In genomic region chr11:32173435-32173834, GRCh38 we compare ENCODE assay signal across 8 cellular contexts.
DNase-seq lines count a peak whose midpoint lies in the region; ATAC-seq and TF ChIP-seq lines count a peak whose summit lies in the region.

No MANE protein-coding gene starts in this region.

- H3K4me1 Mint-ChIP-seq in activated T-helper 17 cell treated with anti-CD3 and anti-CD28 coated beads, Interleukin-2, amount 50 U/mL, for 72 hours: peaks cover 5% of the 10 kb centered on the region

- peak; percentile 37 for ATAC-seq in activated T-helper 17 cell treated with anti-CD3 and anti-CD28 coated beads, Interleukin-2, amount 50 U/mL, for 72 hours (replicated peaks)
- ATAC-seq in Right ventricle myocardium inferior (peak; percentile 85), GM18909 (IDR thresholded peaks at IDR 0.05; ENCODE audit: poor library complexity, unreplicated experiment) (no peak)

- no peaks in the 10 kb centered on the region for H3K27me3 ChIP-seq in H7 (ENCODE audit: control insufficient read depth, insufficient read depth, low read length)
- H3K27me3 ChIP-seq in parathyroid adenoma (ENCODE audit: control insufficient read depth, insufficient read depth, low read length): no peaks in the 10 kb centered on the region
- H3K27me3 ChIP-seq in effector memory CD4-positive, alpha-beta T cell (replicated peaks; ENCODE audit: control insufficient read depth, insufficient read depth, low read length, poor library complexity, severe bottlenecking): no peaks in the 10 kb centered on the region

- no peaks in the 10 kb centered on the region for H3K79me2 ChIP-seq in parathyroid adenoma

- DNase-seq in ELR (ENCODE audit: low read depth): peak; percentile 81
- peak; percentile 78 for DNase-seq in H7
- peak; percentile 30 for DNase-seq in NCI-H146 treated with DMSO at 0.1 percent for 48 hours (lab: John Stamatoyannopoulos, UW; ENCODE audit: unreplicated experiment)
- no peak for DNase-seq in Right ventricle myocardium inferior (ENCODE audit: missing footprints)
- DNase-seq in effector memory CD4-positive, alpha-beta T cell: no peak

- no peaks in the 10 kb centered on the region for H3K36me3 Mint-ChIP-seq in activated T-helper 17 cell treated with anti-CD3 and anti-CD28 coated beads, Interleukin-2, amount 50 U/mL, for 72 hours (ENCODE audit: low read depth)

- H3K4me3 ChIP-seq in H7 (ENCODE audit: insufficient read depth, low read depth, low read length): no peak overlapping the region
- no peak overlapping the region for H3K4me3 ChIP-seq in parathyroid adenoma (ENCODE audit: low read depth, low read length)
- no peak overlapping the region for H3K4me3 ChIP-seq in effector memory CD4-positive, alpha-beta T cell (ENCODE audit: insufficient read depth, low read depth, low read length, poor library complexity, severe bottlenecking)

- no peak overlapping the region for H3K9ac ChIP-seq in parathyroid adenoma

- intact Hi-C loops in Right ventricle myocardium inferior (cut with DNase I): loop anchor here (2.0 to 5.0 kb wide), 2 partner anchors 776 to 1067 kb away; no protein-coding TSS in a partner anchor

- no peaks in the 10 kb centered on the region for H3K4me1 ChIP-seq in parathyroid adenoma
- peaks cover 3% of the 10 kb centered on the region for H3K4me1 ChIP-seq in effector memory CD4-positive, alpha-beta T cell (ENCODE audit: control insufficient read depth, insufficient read depth, low read length, poor library complexity, severe bottlenecking)

- peaks cover 7% of the 10 kb centered on the region for H3K27me3 Mint-ChIP-seq in activated T-helper 17 cell treated with anti-CD3 and anti-CD28 coated beads, Interleukin-2, amount 50 U/mL, for 72 hours

- no peak overlapping the region for H3K4me2 ChIP-seq in parathyroid adenoma (ENCODE audit: low read length)

- no peak overlapping the region for H3K27ac Mint-ChIP-seq in activated T-helper 17 cell treated with anti-CD3 and anti-CD28 coated beads, Interleukin-2, amount 50 U/mL, for 72 hours

- no peak overlapping the region for H2AFZ ChIP-seq in parathyroid adenoma

- no peaks in the 10 kb centered on the region for H3K9me3 ChIP-seq in parathyroid adenoma (ENCODE audit: control insufficient read depth, low read length)
- no peaks in the 10 kb centered on the region for H3K9me3 ChIP-seq in effector memory CD4-positive, alpha-beta T cell (ENCODE audit: control insufficient read depth, low read length)

- no peak overlapping the region for H3K4me3 Mint-ChIP-seq in activated T-helper 17 cell treated with anti-CD3 and anti-CD28 coated beads, Interleukin-2, amount 50 U/mL, for 72 hours

- peak; percentile 38 for TF ChIP-seq CTCF in parathyroid adenoma (IDR thresholded peaks at IDR 0.05)

- H3K9me3 Mint-ChIP-seq in activated T-helper 17 cell treated with anti-CD3 and anti-CD28 coated beads, Interleukin-2, amount 50 U/mL, for 72 hours: no peaks in the 10 kb centered on the region

- no peak overlapping the region for H3K27ac ChIP-seq in parathyroid adenoma
- no peak overlapping the region for H3K27ac ChIP-seq in effector memory CD4-positive, alpha-beta T cell (ENCODE audit: insufficient read depth, low read length, poor library complexity, severe bottlenecking)

- H3K36me3 ChIP-seq in H7 (replicated peaks; ENCODE audit: control insufficient read depth, insufficient read depth, low read length) (no peaks in the 10 kb centered on the region), parathyroid adenoma (ENCODE audit: control insufficient read depth, insufficient read depth, low read length) (no peaks in the 10 kb centered on the region)
- no peaks in the 10 kb centered on the region for H3K36me3 ChIP-seq in effector memory CD4-positive, alpha-beta T cell (ENCODE audit: control insufficient read depth, insufficient read depth, low read length)

Comparison
In these comparisons a context has a peak if more than half of its experiments do, and no peak if none do; other contexts are left out.
1. DNase-seq: peak in ELR (single experiment), H7 (single experiment) and NCI-H146 treated with DMSO at 0.1 percent for 48 hours (single experiment); none in Right ventricle myocardium inferior (single experiment) and effector memory CD4-positive, alpha-beta T cell (0 of 3).